ENCODE assay signal across 21 cellular contexts in the genomic region with DNA sequence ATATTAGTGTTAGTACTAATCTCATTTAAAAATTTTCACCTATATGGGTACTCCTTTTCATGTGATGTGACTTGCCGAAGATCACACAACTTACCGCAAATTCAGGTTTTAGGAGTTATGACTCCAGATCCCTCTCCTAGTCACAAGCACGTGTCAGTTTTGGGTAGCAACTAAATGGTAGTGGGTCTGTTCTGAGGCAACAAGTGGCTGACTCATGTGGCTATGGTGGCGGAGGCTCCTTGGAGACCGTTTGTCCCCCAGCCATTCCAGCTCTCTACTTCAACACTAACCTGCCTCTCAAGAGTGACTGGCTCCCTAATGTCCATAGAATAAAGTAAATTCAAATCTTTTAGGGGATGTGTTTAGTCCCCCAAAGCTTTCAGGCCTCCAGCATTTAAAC. TPM values are rescaled to one million over a fixed set of nuclear protein-coding genes. Genes with fewer than 3 reads are reported as not detected.
A peak's percentile ranks its signal among the peaks of the same experiment; 100 is the strongest.
DNase-seq lines count a peak whose midpoint lies in the region; ATAC-seq, FAIRE-seq and TF ChIP-seq lines count a peak whose summit lies in the region.
"Had no signal": no experiment of that assay in that cellular context is flagged by ENCODE, and none has a peak within 500 bp of the region (broad histone marks: within the 10 kb centered on the region; RNA-seq: fewer than 3 reads in every experiment).

No MANE protein-coding gene starts in this region.

- no peak overlapping the region for H3K27ac Mint-ChIP-seq in activated CD8-positive, alpha-beta memory T cell treated with anti-CD3 and anti-CD28 coated beads, Interleukin-2, amount 10 ng/mL, durations not matched to agents 7 days and 5 days
- H3K27ac Mint-ChIP-seq: CD8-positive, alpha-beta T cell; GM23338; HFFc6 had no signal

- H3K79me2 ChIP-seq in K562 (ENCODE audit: control insufficient read depth, insufficient read depth, low read length): no peaks in the 10 kb centered on the region

- no peaks in the 10 kb centered on the region for H3K27me3 ChIP-seq in BLaER1 treated with 17β-estradiol and CSF1 and Interleukin-3, amounts not matched to agents 10 nM and 100 nM
- H3K27me3 ChIP-seq in K562 (ENCODE audit: control insufficient read depth in 2 of 2, insufficient read depth in 2 of 2, low read length in 2 of 2): peaks cover 0 to 6% of the 10 kb centered on the region in 2 experiments; a peak in 4 of 5 replicates

- TF ChIP-seq POLR2A in K562 (conservative IDR thresholded peaks at IDR 0.05): no peak

- FAIRE-seq in K562 (lab: Jason Lieb, UNC): peak; percentile 51
- FAIRE-seq: A204.1, GM12878, H54 had no signal

- in situ Hi-C loops in K562 (cut with MboI): no loop called here

- no TSS peak for BruUV-seq in K562 (replicated peaks; lab: Mats Ljungman, UMichigan)

- H3K9me3 ChIP-seq in BLaER1 treated with 17β-estradiol and CSF1 and Interleukin-3, amounts not matched to agents 10 nM and 100 nM (replicated peaks in 1 of 11): no peaks in the 10 kb centered on the region
- no peaks in the 10 kb centered on the region for H3K9me3 ChIP-seq in K562 (replicated peaks; ENCODE audit: control insufficient read depth, insufficient read depth, low read depth, low read length)

- TF ChIP-seq RAD21 in K562 (CRISPR knock-in tag; conservative IDR thresholded peaks at IDR 0.05 in 1 of 2, IDR thresholded peaks at IDR 0.05 in 1 of 2): no peak

- H3K36me3 ChIP-seq in BLaER1 treated with 17β-estradiol and CSF1 and Interleukin-3, amounts not matched to agents 10 nM and 100 nM: peaks cover 0 to 86% (median 0%) of the 10 kb centered on the region in 11 experiments; a peak in 4 of 22 replicates
- no peaks in the 10 kb centered on the region for H3K36me3 ChIP-seq in K562 (ENCODE audit: control insufficient read depth, insufficient read depth, low read length)

- ATAC-seq in K562: no peak
- ATAC-seq in activated CD8-positive, alpha-beta memory T cell treated with anti-CD3 and anti-CD28 coated beads, Interleukin-2, amount 10 ng/mL, durations not matched to agents 7 days and 5 days: no peak
- no peak for ATAC-seq in GM18520 (IDR thresholded peaks at IDR 0.05; ENCODE audit: unreplicated experiment)
- no peak for ATAC-seq in GM18907 (IDR thresholded peaks at IDR 0.05; ENCODE audit: unreplicated experiment)
- ATAC-seq: CD8-positive, alpha-beta T cell; GM12878; GM23338 had no signal

- H3K27me3 Mint-ChIP-seq in activated CD8-positive, alpha-beta memory T cell treated with anti-CD3 and anti-CD28 coated beads, Interleukin-2, amount 10 ng/mL, durations not matched to agents 7 days and 5 days: peaks cover 8% of the 10 kb centered on the region

- CTCF ChIA-PET in K562 (lab: Yijun Ruan, JAX; ENCODE audit: low intra/inter-chr PET ratio): no interaction called here
- CTCF ChIA-PET in activated CD8-positive, alpha-beta memory T cell treated with anti-CD3 and anti-CD28 coated beads, Interleukin-2, amount 10 ng/mL, durations not matched to agents 7 days and 5 days (lab: Charles Lee): no interaction called here

- peak overlapping the region in 5 of 11 experiments; percentile 3 to 33 (median 23); a peak in 6 of 22 replicates for H3K27ac ChIP-seq in BLaER1 treated with 17β-estradiol and CSF1 and Interleukin-3, amounts not matched to agents 10 nM and 100 nM
- H3K27ac ChIP-seq in K562 (ENCODE audit: extremely low read depth, low read depth, low read length): no peak overlapping the region
- H3K27ac ChIP-seq: HL-60 had no signal

- H3K9ac ChIP-seq in BLaER1 treated with 17β-estradiol and CSF1 and Interleukin-3, amounts not matched to agents 10 nM and 100 nM: no peak overlapping the region; a peak in 1 of 22 replicates
- H3K9ac ChIP-seq in K562 (ENCODE audit: insufficient read depth in 1 of 2, low read depth in 2 of 2, low read length in 2 of 2): no peak overlapping the region

- no peak overlapping the region for H3K4me3 Mint-ChIP-seq in activated CD8-positive, alpha-beta memory T cell treated with anti-CD3 and anti-CD28 coated beads, Interleukin-2, amount 10 ng/mL, durations not matched to agents 7 days and 5 days
- H3K4me3 Mint-ChIP-seq: CD8-positive, alpha-beta T cell; GM23338; HFFc6 had no signal

- POLR2A ChIA-PET in K562 (lab: Yijun Ruan, JAX): no interaction called here

- H3K4me1 ChIP-seq in BLaER1 treated with 17β-estradiol and CSF1 and Interleukin-3, amounts not matched to agents 10 nM and 100 nM: peaks cover 45 to 68% (median 60%) of the 10 kb centered on the region in 10 experiments
- no peaks in the 10 kb centered on the region for H3K4me1 ChIP-seq in K562 (replicated peaks in 1 of 2; ENCODE audit: control insufficient read depth in 2 of 2, insufficient read depth in 2 of 2, low read length in 2 of 2)

- peaks cover 0 to 58% (median 0%) of the 10 kb centered on the region in 11 experiments; a peak in 3 of 22 replicates for H4K20me1 ChIP-seq in BLaER1 treated with 17β-estradiol and CSF1 and Interleukin-3, amounts not matched to agents 10 nM and 100 nM
- no peaks in the 10 kb centered on the region for H4K20me1 ChIP-seq in K562 (replicated peaks; ENCODE audit: control insufficient read depth, insufficient read depth, low read length)

- TF ChIP-seq EP300 in K562 (IDR thresholded peaks at IDR 0.05; ENCODE audit: low read length): no peak

- peak overlapping the region in 10 of 11 experiments; percentile 7 to 79 (median 38); a peak in 14 of 22 replicates for H3K4me2 ChIP-seq in BLaER1 treated with 17β-estradiol and CSF1 and Interleukin-3, amounts not matched to agents 10 nM and 100 nM
- no peak overlapping the region for H3K4me2 ChIP-seq in K562 (ENCODE audit: insufficient read depth, low read length)
- H3K4me2 ChIP-seq: GM23338 had no signal

- no peak overlapping the region for H3K4me3 ChIP-seq in BLaER1 treated with 17β-estradiol and CSF1 and Interleukin-3, amounts not matched to agents 10 nM and 100 nM
- H3K4me3 ChIP-seq in Jurkat, Clone E6-1 (ENCODE audit: low read length): no peak overlapping the region
- H3K4me3 ChIP-seq in K562: no peak overlapping the region
- H3K4me3 ChIP-seq: GM12878, GM23338 had no signal

- no peak for TF ChIP-seq CTCF in K562 (IDR thresholded peaks at IDR 0.05 in 2 of 3, conservative IDR thresholded peaks at IDR 0.05 in 1 of 3; ENCODE audit: insufficient read depth in 2 of 3, low read depth in 1 of 3, low read length in 3 of 3)

- H2AFZ ChIP-seq in K562 (ENCODE audit: low read depth, low read length): no peak overlapping the region
- H2AFZ ChIP-seq: GM23338 had no signal

- no peaks in the 10 kb centered on the region for H3K9me3 Mint-ChIP-seq in activated CD8-positive, alpha-beta memory T cell treated with anti-CD3 and anti-CD28 coated beads, Interleukin-2, amount 10 ng/mL, durations not matched to agents 7 days and 5 days (ENCODE audit: low read depth)
- H3K9me3 Mint-ChIP-seq: CD8-positive, alpha-beta T cell; GM23338; HFFc6 had no signal

- intact Hi-C loops in K562 (cut with micrococcal nuclease): loop anchor here (2.0 to 10.0 kb wide), 2 partner anchors 244 to 366 kb away; no protein-coding TSS in a partner anchor

- no peaks in the 10 kb centered on the region for H3K36me3 Mint-ChIP-seq in activated CD8-positive, alpha-beta memory T cell treated with anti-CD3 and anti-CD28 coated beads, Interleukin-2, amount 10 ng/mL, durations not matched to agents 7 days and 5 days
- H3K36me3 Mint-ChIP-seq: CD8-positive, alpha-beta T cell had no signal

- peak; percentile 70 for DNase-seq in Jurkat, Clone E6-1 (ENCODE audit: low read depth, low spot score)
- no peak for DNase-seq in K562 (ENCODE audit: extremely low read depth in 1 of 4, low spot score in 3 of 4)
- no peak for DNase-seq in activated CD8-positive, alpha-beta memory T cell treated with anti-CD3 and anti-CD28 coated beads, Interleukin-2, amount 10 ng/mL, durations not matched to agents 7 days and 5 days
- DNase-seq: AML-193; Calu3; CD8-positive, alpha-beta T cell; DMS79 treated with DMSO at 0.1 percent for 48 hours; EL; HCEC 1CT; HFFc6; KBM-7 had no signal

- no peaks in the 10 kb centered on the region for H3K4me1 Mint-ChIP-seq in activated CD8-positive, alpha-beta memory T cell treated with anti-CD3 and anti-CD28 coated beads, Interleukin-2, amount 10 ng/mL, durations not matched to agents 7 days and 5 days

- 14% methylated on average over 5 of the region's 5 CpGs for WGBS in K562 (ENCODE audit: insufficient coverage, low coverage, missing lambda C conversion rate)

- H3K9me1 ChIP-seq in K562 (ENCODE audit: control insufficient read depth, insufficient read depth, low read length): no peaks in the 10 kb centered on the region

RNA-seq across cellular contexts. Expression of a gene that starts 39.5 kb away (rescaled TPM):
- not detected for polyA plus RNA-seq in Jurkat, Clone E6-1 (2012; ENCODE audit: insufficient read depth, insufficient read length)
- not detected in 2 replicates for total RNA-seq in K562 (2011; cell fraction: chromatin; rRNA removed; ENCODE audit: low replicate concordance)
- not detected in 2 replicates for total RNA-seq in K562 (2011; cell fraction: nucleolus; rRNA removed)
- not detected in 2 replicates for total RNA-seq in K562 (2011; cell fraction: nucleoplasm; rRNA removed)
- total RNA-seq in K562 (2014; rRNA removed) (0.04 TPM in 1 of 2 replicates, not detected in the other), K562 (2014; rRNA removed; fragmentation: Illumina TruSeq; extraction: Trizol) (0.04 TPM in 1 of 2 replicates, not detected in the other), K562 (2015; rRNA removed; fragmentation: Illumina TruSeq; extraction: Trizol) (not detected in 2 replicates), K562 (2021) (0.18 and 0.20 TPM in 2 replicates)
- polyA plus RNA-seq in K562 (2011; rRNA removed) (not detected in 2 replicates), K562 (2014; fragmentation: Illumina TruSeq; extraction: Trizol) (0.01 and 0.03 TPM in 2 replicates), K562 (2014; fragmentation: Nextera tagmentation; extraction: Ambion mirVana) (under 1 TPM in 1 of 2 experiments, not detected in 1; 0.01 TPM), K562 (2014; rRNA removed) (0.08 TPM in 1 of 2 replicates, not detected in the other)
- polyA plus RNA-seq in K562 (2011; cell fraction: cytosol; rRNA removed): 0.01 TPM in 2 replicates
- 0.01 TPM in 1 of 2 replicates, not detected in the other for polyA plus RNA-seq in K562 (2011; cell fraction: nucleus; rRNA removed)
- 0.01 TPM in 1 of 2 replicates, not detected in the other for polyA plus RNA-seq in K562 (2012)
- not detected in 2 replicates for polyA minus RNA-seq in K562 (2011; rRNA and poly(A)+ RNA removed)
- polyA minus RNA-seq in K562 (2011; cell fraction: cytosol; rRNA and poly(A)+ RNA removed): not detected in 2 replicates
- not detected in 2 replicates for polyA minus RNA-seq in K562 (2011; cell fraction: nucleus; rRNA and poly(A)+ RNA removed)
- under 1 TPM in 1 of 2 experiments, not detected in 1; 0.05 TPM for total RNA-seq in activated CD8-positive, alpha-beta memory T cell treated with anti-CD3 and anti-CD28 coated beads, Interleukin-2, amount 10 ng/mL, durations not matched to agents 7 days and 5 days
- total RNA-seq: CD8-positive, alpha-beta T cell; G401; GM23338 had no signal
- polyA plus RNA-seq: BJ, GM23338 had no signal
